21 cellular contexts compared by ENCODE assay signal in the genomic region with DNA sequence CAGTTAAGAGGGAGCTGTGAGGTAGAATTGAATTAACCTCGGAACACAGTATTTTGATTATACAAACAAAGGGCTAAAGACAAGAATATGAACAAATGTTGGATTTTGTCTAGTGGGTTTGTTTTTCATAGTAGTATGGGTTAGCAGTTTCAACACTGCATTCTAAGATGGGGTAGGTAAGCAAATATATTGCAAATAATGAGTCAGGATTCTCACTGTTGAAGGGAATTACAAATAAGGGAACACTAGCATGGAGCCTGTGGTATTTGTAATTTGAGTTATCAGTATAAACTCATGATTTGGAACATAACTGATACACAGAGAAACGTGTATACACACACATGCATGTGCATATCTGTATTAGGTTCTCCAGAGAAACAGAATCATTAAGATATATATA.
"Had no signal": no experiment of that assay in that cellular context is flagged by ENCODE, and none has a peak within 500 bp of the region (broad histone marks: within the 10 kb centered on the region; RNA-seq: fewer than 3 reads in every experiment).

No MANE protein-coding gene starts in this region.

- ATAC-seq: activated T-helper 17 cell treated with anti-CD3 and anti-CD28 coated beads, Interleukin-2, amount 50 U/mL, for 72 hours; esophagus mucosa; foreskin keratinocyte; left lung; naive thymus-derived CD4-positive, alpha-beta T cell; sciatic nerve; stimulated activated naive B cell treated with anti-CD40 and anti-IgM and Interleukin-4, amounts not matched to agents 10 μg/mL and 1 μg/mL and 100 μg/mL, for 72 hours had no signal

- H3K9me3 ChIP-seq: left lung, testis, uterus had no signal

- H3K27me3 ChIP-seq: cardiac muscle cell, foreskin keratinocyte, left lung, testis, uterus had no signal

- H3K4me3 ChIP-seq: cardiac muscle cell, left lung, lung, testis, uterus had no signal

- H3K4me1 ChIP-seq: foreskin keratinocyte, left lung, testis, uterus had no signal

- DNase-seq: activated CD4-positive, alpha-beta T cell treated with anti-CD3 and anti-CD28 coated beads for 1 hour; activated CD8-positive, alpha-beta memory T cell treated with anti-CD3 and anti-CD28 coated beads, Interleukin-2, amount 50 U/mL, for 4 hours; activated naive CD8-positive, alpha-beta T cell treated with anti-CD3 and anti-CD28 coated beads, Interleukin-2, amount 10 ng/mL, durations not matched to agents 7 days and 5 days; activated T-cell treated with anti-CD3 and anti-CD28 coated beads, Interleukin-2, amount 50 U/mL, for 24 hours; effector CD8-positive, alpha-beta T cell; foreskin keratinocyte; left lung; naive thymus-derived CD4-positive, alpha-beta T cell; occipital lobe; stimulated activated CD4-positive, alpha-beta T cell treated with anti-CD3 and anti-CD28 coated beads, Interleukin-2, amount 100 ng/mL, for 48 hours; stimulated activated CD8-positive, alpha-beta memory T cell treated with anti-CD3 and anti-CD28 coated beads, Interleukin-4, amount 100 ng/mL, for 48 hours; stimulated activated naive B cell treated with anti-CD40 and anti-IgM and Interleukin-4, amounts not matched to agents 10 μg/mL and 1 μg/mL and 100 μg/mL, for 72 hours; T-helper 1 cell; testis; trophoblast cell; uterus had no signal

- H3K36me3 ChIP-seq: cardiac muscle cell, uterus had no signal
